8 cellular contexts compared by ENCODE assay signal in genomic region chr14:73491256-73491976, GRCh38. TPM values are rescaled to one million over a fixed set of nuclear protein-coding genes. Genes with fewer than 3 reads are reported as not detected.
DNase-seq lines count a peak whose midpoint lies in the region; ATAC-seq and FAIRE-seq lines count a peak whose summit lies in the region.

No MANE protein-coding gene starts in this region.

- 1% methylated on average over 55 to 90 of the region's 90 CpGs for WGBS in small intestine, 3 donors

- peaks cover 8 to 10% of the 10 kb centered on the region in 2 donors for H3K4me1 ChIP-seq in small intestine (ENCODE audit: control insufficient read depth in 2 of 2, insufficient read depth in 1 of 2, low read depth in 1 of 2, low read length in 1 of 2)

- peak; percentile 68 for DNase-seq in ELF-1 (ENCODE audit: low read depth, low spot score)
- DNase-seq in LHCN-M2 (ENCODE audit: low read depth), result peak; percentile 48
- peak; percentile 64 for DNase-seq in T follicular helper cell (ENCODE audit: low read depth)
- peak; percentile 76 for DNase-seq in small intestine
- no peak for DNase-seq in cortex of kidney (lab: John Stamatoyannopoulos, UW)

- ATAC-seq in GM21786 (IDR thresholded peaks at IDR 0.05; ENCODE audit: unreplicated experiment), result peak; percentile 56

- peak overlapping the region; percentile 77 for H3K4me3 ChIP-seq in iPS-11a (ENCODE audit: low read depth, low read length)
- H3K4me3 ChIP-seq in small intestine (ENCODE audit: low read depth in 1 of 2, low read length in 2 of 2), result peak overlapping the region; percentile 87 to 92

- no peak for FAIRE-seq in small intestine (lab: Jason Lieb, UNC)

- H3K27ac ChIP-seq in angular gyrus (ENCODE audit: low read depth, low read length), result peak overlapping the region; percentile 82
- peak overlapping the region; percentile 87 to 97 for H3K27ac ChIP-seq in small intestine (ENCODE audit: low read depth in 1 of 2, low read length in 1 of 2)

- no peaks in the 10 kb centered on the region for H3K36me3 ChIP-seq in small intestine (ENCODE audit: control insufficient read depth in 2 of 2, insufficient read depth in 2 of 2, low read length in 2 of 2)

- H3K27me3 ChIP-seq in small intestine (ENCODE audit: control insufficient read depth in 2 of 2, insufficient read depth in 2 of 2, low read length in 2 of 2), result no peaks in the 10 kb centered on the region

- H3K9me3 ChIP-seq in small intestine (ENCODE audit: control insufficient read depth, low read depth), result no peaks in the 10 kb centered on the region

RNA-seq across cellular contexts. Expression of gene RIOX1, which starts 0.7 kb away (rescaled TPM):
- total RNA-seq in LHCN-M2 (2014; rRNA removed), result 25.7 and 26.5 TPM in 2 replicates
- polyA plus RNA-seq in LHCN-M2 (2012), result 9.5 TPM
- 1 to 10 TPM; 5.4 to 7.4 (median 6.2) TPM for polyA plus RNA-seq in small intestine

RNA-seq across cellular contexts. Expression of gene NUMB, which starts 33.1 kb away (rescaled TPM):
- 25.2 and 33.3 TPM in 2 replicates for total RNA-seq in LHCN-M2 (2014; rRNA removed)
- polyA plus RNA-seq in LHCN-M2 (2012), result 24.8 TPM
- polyA plus RNA-seq in small intestine, result 10 to 100 TPM; 38.5 to 69.6 (median 41.3) TPM

RNA-seq across cellular contexts. Expression of gene ACOT1, which starts 45.5 kb away (rescaled TPM):
- 15.7 and 18.3 TPM in 2 replicates for total RNA-seq in LHCN-M2 (2014; rRNA removed)
- 7.3 TPM for polyA plus RNA-seq in LHCN-M2 (2012)
- 10 to 100 TPM in 2 of 3 donors, 1 to 10 TPM in 1; 3.6 to 30.0 (median 14.1) TPM for polyA plus RNA-seq in small intestine
